ENCODE assay signal across 30 cellular contexts in genomic region chr12:1642513-1642912, GRCh38. TPM values are rescaled to one million over a fixed set of nuclear protein-coding genes. Genes with fewer than 3 reads are reported as not detected.
DNase-seq lines count a peak whose midpoint lies in the region; ATAC-seq and TF ChIP-seq lines count a peak whose summit lies in the region.
"Had no signal": no experiment of that assay in that cellular context is flagged by ENCODE, and none has a peak within 500 bp of the region (broad histone marks: within the 10 kb centered on the region; RNA-seq: fewer than 3 reads in every experiment).

No MANE protein-coding gene starts in this region.

- H3K9me3 Mint-ChIP-seq in brain, result no peaks in the 10 kb centered on the region
- H3K9me3 Mint-ChIP-seq: activated T-helper 2 cell treated with anti-CD3 and anti-CD28 coated beads, Interferon-gamma antibody, Interleukin-2, Interleukin-4, amounts not matched to agents 10 μg/mL and 5 μg/mL and 100 μg/mL, durations not matched to agents 14 hours and 24 hours and 36 hours; CD8-positive, alpha-beta T cell; T-helper 2 cell treated with Interferon-gamma antibody and Interleukin-4, amounts not matched to agents 5 μg/mL and 100 μg/mL, for 36 hours had no signal

- peaks cover 20% of the 10 kb centered on the region for H3K36me3 Mint-ChIP-seq in brain
- H3K36me3 Mint-ChIP-seq: CD8-positive, alpha-beta T cell had no signal

- intact Hi-C loops in mucosa of descending colon (cut with DNase I, micrococcal nuclease), result no loop called here

- H3K9me3 ChIP-seq in mucosa of descending colon, result no peaks in the 10 kb centered on the region
- no peaks in the 10 kb centered on the region for H3K9me3 ChIP-seq in tibial nerve
- H3K9me3 ChIP-seq: BE2C, colonic mucosa, MG63, Peyer's patch, right lobe of liver, tibial artery had no signal

- H3K27me3 ChIP-seq in tibial nerve, result no peaks in the 10 kb centered on the region
- H3K27me3 ChIP-seq: BE2C, colonic mucosa, MG63, Peyer's patch, right lobe of liver, tibial artery had no signal

- TF ChIP-seq CTCF in brain (conservative IDR thresholded peaks at IDR 0.05) (no peak), mucosa of descending colon (IDR thresholded peaks at IDR 0.05) (no peak), tibial nerve (IDR thresholded peaks at IDR 0.05) (no peak)

- DNase-seq in ELF-1 (ENCODE audit: low read depth, low spot score), result peak; percentile 62
- DNase-seq in NCI-H1105 (lab: John Stamatoyannopoulos, UW), result peak; percentile 26
- no peak for DNase-seq in mucosa of descending colon
- DNase-seq in DMS114 treated with DMSO at 0.1 percent for 48 hours (lab: John Stamatoyannopoulos, UW; ENCODE audit: unreplicated experiment), result no peak
- DNase-seq in tibial nerve (ENCODE audit: low spot score in 2 of 2), result no peak
- DNase-seq: activated CD8-positive, alpha-beta T cell treated with anti-CD3 and anti-CD28 coated beads, Interleukin-2, amount 10 ng/mL, durations not matched to agents 7 days and 5 days; activated naive CD4-positive, alpha-beta T cell treated with anti-CD3 and anti-CD28 coated beads, Interleukin-2, amount 50 U/mL, for 16 hours; activated T-cell treated with anti-CD3 and anti-CD28 coated beads for 4 hours; BE2C; CD8-positive, alpha-beta T cell; colonic mucosa; DMS 273 treated with DMSO at 0.1 percent for 48 hours; effector CD8-positive, alpha-beta T cell; EL; MG63; NCI-H1436 treated with DMSO at 0.1 percent for 48 hours; NCI-H2171 treated with DMSO at 0.1 percent for 48 hours; NCI-H510A treated with DMSO at 0.1 percent for 48 hours; Peyer's patch; right lobe of liver; SHP77 treated with DMSO at 0.1 percent for 48 hours; stimulated activated CD4-positive, alpha-beta T cell treated with anti-CD3 and anti-CD28 coated beads, Interleukin-4, amount 100 ng/mL, for 1 hour; tibial artery had no signal

- H3K4me1 ChIP-seq in mucosa of descending colon (ENCODE audit: low read depth) (peaks cover 14% of the 10 kb centered on the region), tibial nerve (peaks cover 0 to 21% (median 14%) of the 10 kb centered on the region in 4 donors)
- H3K4me1 ChIP-seq: colonic mucosa, right lobe of liver had no signal

- no peak for TF ChIP-seq POLR2A in tibial nerve (IDR thresholded peaks at IDR 0.05)

- H3K36me3 ChIP-seq in mucosa of descending colon (ENCODE audit: low read depth) (no peaks in the 10 kb centered on the region), tibial nerve (peaks cover 0 to 19% (median 0%) of the 10 kb centered on the region in 3 donors)
- H3K36me3 ChIP-seq: BE2C, colonic mucosa, Peyer's patch had no signal

- peak overlapping the region in 1 of 4 donors; percentile 34 for H3K27ac ChIP-seq in tibial nerve
- H3K27ac ChIP-seq: colonic mucosa, epithelial cell of prostate, KMS-11, Peyer's patch, right lobe of liver, tibial artery had no signal

- ATAC-seq in mucosa of descending colon, result peak; percentile 71
- ATAC-seq in HG03442 (IDR thresholded peaks at IDR 0.05; ENCODE audit: unreplicated experiment), result no peak
- ATAC-seq: activated CD8-positive, alpha-beta T cell treated with anti-CD3 and anti-CD28 coated beads, Interleukin-2, amount 10 ng/mL, durations not matched to agents 7 days and 5 days; CD8-positive, alpha-beta T cell; left lobe of liver; right lobe of liver had no signal

- H3K27me3 Mint-ChIP-seq in brain, result no peaks in the 10 kb centered on the region

- H3K4me3 ChIP-seq in mucosa of descending colon (no peak overlapping the region), tibial nerve (no peak overlapping the region)
- H3K4me3 ChIP-seq: colonic mucosa, MG63, Peyer's patch, right lobe of liver, tibial artery had no signal

- 59 to 67% methylated on average over 7 of the region's 7 CpGs for WGBS in tibial nerve, 2 donors

- no peak for TF ChIP-seq EP300 in tibial nerve (IDR thresholded peaks at IDR 0.05)

- H3K4me3 Mint-ChIP-seq in brain, result peak overlapping the region in 1 of 5 experiments; percentile 75
- H3K4me3 Mint-ChIP-seq: activated CD8-positive, alpha-beta T cell treated with anti-CD3 and anti-CD28 coated beads, Interleukin-2, amount 10 ng/mL, durations not matched to agents 7 days and 5 days; CD8-positive, alpha-beta T cell; T-helper 2 cell treated with Interferon-gamma antibody and Interleukin-4, amounts not matched to agents 5 μg/mL and 100 μg/mL, for 36 hours had no signal

- H3K4me1 Mint-ChIP-seq in brain, result peaks cover 74% of the 10 kb centered on the region

- peak overlapping the region; percentile 58 to 98 (median 90) for H3K27ac Mint-ChIP-seq in brain
- H3K27ac Mint-ChIP-seq: activated CD8-positive, alpha-beta T cell treated with anti-CD3 and anti-CD28 coated beads, Interleukin-2, amount 10 ng/mL, durations not matched to agents 7 days and 5 days; activated T-helper 2 cell treated with anti-CD3 and anti-CD28 coated beads, Interferon-gamma antibody, Interleukin-2, Interleukin-4, amounts not matched to agents 10 μg/mL and 5 μg/mL and 100 μg/mL, durations not matched to agents 14 hours and 24 hours and 36 hours; CD8-positive, alpha-beta T cell; T-helper 2 cell treated with Interferon-gamma antibody and Interleukin-4, amounts not matched to agents 5 μg/mL and 100 μg/mL, for 36 hours had no signal

RNA-seq across cellular contexts. Expression of gene WNT5B, which starts 13.5 kb away (rescaled TPM):
- 4.1 TPM for polyA plus RNA-seq in brain (ENCODE audit: insufficient read depth, low read depth, low replicate concordance)
- 10 to 100 TPM in 1 of 3 donors, 1 to 10 TPM in 2; 2.7 to 10.8 (median 4.7) TPM for total RNA-seq in mucosa of descending colon
- total RNA-seq in tibial nerve, result 10 to 100 TPM; 11.7 to 34.1 (median 17.6) TPM
- total RNA-seq: activated CD8-positive, alpha-beta T cell treated with anti-CD3 and anti-CD28 coated beads, Interleukin-2, amount 10 ng/mL, durations not matched to agents 7 days and 5 days; CD8-positive, alpha-beta T cell had no signal

RNA-seq across cellular contexts. Expression of gene FBXL14, which starts 48.1 kb away (rescaled TPM):
- polyA plus RNA-seq in brain (ENCODE audit: insufficient read depth, low read depth, low replicate concordance), result 9.3 TPM
- total RNA-seq in mucosa of descending colon (10 to 100 TPM; 29.4 to 39.6 (median 33.6) TPM), tibial nerve (10 to 100 TPM; 11.7 to 21.4 (median 17.3) TPM)

RNA-seq across cellular contexts. Expression of gene ADIPOR2, which starts 48.4 kb away (rescaled TPM):
- 49.1 TPM for polyA plus RNA-seq in brain (ENCODE audit: insufficient read depth, low read depth, low replicate concordance)
- total RNA-seq in mucosa of descending colon (100 to 1,000 TPM in 1 of 3 donors, 10 to 100 TPM in 2; 76.1 to 119 (median 98.5) TPM), tibial nerve (100 to 1,000 TPM in 1 of 4 donors, 10 to 100 TPM in 3; 66.6 to 123 (median 72.1) TPM)

Comparison
In these comparisons a context has a peak if more than half of its experiments do, and no peak if none do; other contexts are left out.
1. DNase-seq: peak in ELF-1 (single experiment) and NCI-H1105 (single experiment); none in mucosa of descending colon (0 of 3), DMS114 treated with DMSO at 0.1 percent for 48 hours (single experiment) and tibial nerve (0 of 2).